29 cellular contexts compared by ENCODE assay signal in genomic region chr3:127573401-127573800, GRCh38.
"Had no signal": no experiment of that assay in that cellular context is flagged by ENCODE, and none has a peak within 500 bp of the region (broad histone marks: within the 10 kb centered on the region; RNA-seq: fewer than 3 reads in every experiment).

No MANE protein-coding gene starts in this region.

- H3K4me1 ChIP-seq: colonic mucosa, foreskin keratinocyte had no signal

- H3K9me3 ChIP-seq: colonic mucosa, esophagus muscularis mucosa, esophagus squamous epithelium, gastrocnemius medialis, gastroesophageal sphincter, heart left ventricle, heart right ventricle had no signal

- ATAC-seq: effector memory CD8-positive, alpha-beta T cell; esophagus mucosa; foreskin keratinocyte; gastrocnemius medialis; gastroesophageal sphincter; heart left ventricle; heart right ventricle had no signal

- FAIRE-seq: colon, endometrium, endothelial cell of umbilical vein, frontal cortex had no signal

- H3K9me3 Mint-ChIP-seq: dendritic cell treated with granulocyte-macrophage colony-stimulating factor and Interleukin-4, amounts not matched to agents 40 ng/mL and 50 ng/mL, for 4 days; effector memory CD8-positive, alpha-beta T cell; endodermal cell had no signal

- H3K27me3 Mint-ChIP-seq: dendritic cell treated with granulocyte-macrophage colony-stimulating factor and Interleukin-4, amounts not matched to agents 40 ng/mL and 50 ng/mL, for 4 days; effector memory CD8-positive, alpha-beta T cell had no signal

- H3K27me3 ChIP-seq: colonic mucosa, dorsolateral prefrontal cortex, esophagus muscularis mucosa, esophagus squamous epithelium, foreskin keratinocyte, gastrocnemius medialis, gastroesophageal sphincter, heart left ventricle, heart right ventricle had no signal

- H3K27ac ChIP-seq: colonic mucosa, coronary artery, dorsolateral prefrontal cortex, epithelial cell of prostate, esophagus muscularis mucosa, esophagus squamous epithelium, foreskin keratinocyte, gastrocnemius medialis, gastroesophageal sphincter, heart left ventricle, heart right ventricle had no signal

- DNase-seq: colonic mucosa; cortex of kidney; dermis blood vessel endothelial cell; dorsolateral prefrontal cortex; effector CD4-positive, alpha-beta T cell; effector CD8-positive, alpha-beta T cell; effector memory CD4-positive, alpha-beta T cell; effector memory CD8-positive, alpha-beta T cell; endodermal cell; erythroblast; esophagus squamous epithelium; foreskin fibroblast; foreskin keratinocyte; foreskin melanocyte; gastrocnemius medialis; glutamatergic neuron; head of caudate nucleus; heart right ventricle had no signal

- H3K4me3 Mint-ChIP-seq: dendritic cell treated with granulocyte-macrophage colony-stimulating factor and Interleukin-4, amounts not matched to agents 40 ng/mL and 50 ng/mL, for 4 days; effector memory CD8-positive, alpha-beta T cell; endodermal cell had no signal

- H3K27ac Mint-ChIP-seq: dendritic cell treated with granulocyte-macrophage colony-stimulating factor and Interleukin-4, amounts not matched to agents 40 ng/mL and 50 ng/mL, for 4 days; effector memory CD8-positive, alpha-beta T cell; endodermal cell had no signal

- H3K4me3 ChIP-seq: colonic mucosa, coronary artery, dorsolateral prefrontal cortex, esophagus muscularis mucosa, esophagus squamous epithelium, gastrocnemius medialis, gastroesophageal sphincter, heart left ventricle, heart right ventricle had no signal
